Comparison of ENCODE assay signal across 11 cellular contexts in genomic region chr22:38757464-38757757, GRCh38. TPM values are rescaled to one million over a fixed set of nuclear protein-coding genes. Genes with fewer than 3 reads are reported as not detected.
DNase-seq lines count a peak whose midpoint lies in the region; ATAC-seq and TF ChIP-seq lines count a peak whose summit lies in the region.
"Had no signal": no experiment of that assay in that cellular context is flagged by ENCODE, and none has a peak within 500 bp of the region (broad histone marks: within the 10 kb centered on the region; RNA-seq: fewer than 3 reads in every experiment).

No MANE protein-coding gene starts in this region.

- no peak for TF ChIP-seq CTCF in SU-DHL-6 (IDR thresholded peaks at IDR 0.05; ENCODE audit: insufficient read depth, low read length, poor library complexity, severe bottlenecking)

- H3K4me2 ChIP-seq in SU-DHL-6 (ENCODE audit: low read depth, low read length, poor library complexity, severe bottlenecking) = peak overlapping the region; percentile 81

- H3K9ac ChIP-seq in SU-DHL-6 (ENCODE audit: low read length) = peak overlapping the region; percentile 84; the same call in 1 of the 2 replicates

- no peak overlapping the region for H3K27ac ChIP-seq in SU-DHL-6 (ENCODE audit: low read depth, low read length)
- no peak overlapping the region for H3K27ac ChIP-seq in thymus (ENCODE audit: low read depth)
- H3K27ac ChIP-seq: suprapubic skin had no signal

- no peaks in the 10 kb centered on the region for H3K9me2 ChIP-seq in SU-DHL-6 (replicated peaks; ENCODE audit: insufficient read depth, low read length)

- H3K4me3 Mint-ChIP-seq in activated T-cell treated with anti-CD3 and anti-CD28 coated beads, Interleukin-2, amount 50 U/mL, for 24 hours = peak overlapping the region; percentile 88
- H3K4me3 Mint-ChIP-seq in immature natural killer cell = peak overlapping the region; percentile 89 to 92 (median 92)

- peaks cover 18% of the 10 kb centered on the region for H3F3A ChIP-seq in SU-DHL-6 (ENCODE audit: insufficient read depth)

- peaks cover 48% of the 10 kb centered on the region for H3K4me1 Mint-ChIP-seq in activated T-cell treated with anti-CD3 and anti-CD28 coated beads, Interleukin-2, amount 50 U/mL, for 24 hours (ENCODE audit: low read depth)
- H3K4me1 Mint-ChIP-seq in immature natural killer cell = peaks cover 44 to 64% of the 10 kb centered on the region in 2 donors

- no peaks in the 10 kb centered on the region for H3K36me3 ChIP-seq in SU-DHL-6 (ENCODE audit: low read length)
- H3K36me3 ChIP-seq in thymus (ENCODE audit: control insufficient read depth, insufficient read depth) = peaks cover 2% of the 10 kb centered on the region

- peaks cover 28% of the 10 kb centered on the region for H3K36me3 Mint-ChIP-seq in activated T-cell treated with anti-CD3 and anti-CD28 coated beads, Interleukin-2, amount 50 U/mL, for 24 hours (ENCODE audit: low read depth)
- peaks cover 14 to 23% (median 19%) of the 10 kb centered on the region in 3 donors for H3K36me3 Mint-ChIP-seq in immature natural killer cell

- H3K4me1 ChIP-seq in thymus (ENCODE audit: control insufficient read depth, insufficient read depth, low read length) = peaks cover 58% of the 10 kb centered on the region

- H3K9me3 ChIP-seq in SU-DHL-6 (ENCODE audit: insufficient read depth, low read length) (no peaks in the 10 kb centered on the region), thymus (ENCODE audit: control insufficient read depth) (no peaks in the 10 kb centered on the region)
- H3K9me3 ChIP-seq: suprapubic skin had no signal

- no peak for DNase-seq in activated T-cell treated with anti-CD3 and anti-CD28 coated beads, Interleukin-2, amount 50 U/mL, for 24 hours
- DNase-seq in activated T-cell treated with anti-CD3 and anti-CD28 coated beads, Interleukin-2, amount 50 U/mL, for 48 hours = no peak
- DNase-seq in immature natural killer cell = no peak
- DNase-seq in NCI-H526 (lab: John Stamatoyannopoulos, UW) = no peak
- no peak for DNase-seq in KG1 (lab: John Stamatoyannopoulos, UW)
- DNase-seq: NCI-H1436 treated with DMSO at 0.1 percent for 48 hours had no signal

- 65% methylated on average over 4 of the region's 4 CpGs for WGBS in thymus

- no peaks in the 10 kb centered on the region for H4K20me1 ChIP-seq in SU-DHL-6 (ENCODE audit: low read depth, low read length)

- no peaks in the 10 kb centered on the region for H3K27me3 ChIP-seq in SU-DHL-6 (ENCODE audit: low read length)
- no peaks in the 10 kb centered on the region for H3K27me3 ChIP-seq in thymus (ENCODE audit: control insufficient read depth, insufficient read depth)
- H3K27me3 ChIP-seq: suprapubic skin had no signal

- H3K27ac Mint-ChIP-seq in activated T-cell treated with anti-CD3 and anti-CD28 coated beads, Interleukin-2, amount 50 U/mL, for 24 hours = peak overlapping the region; percentile 53
- H3K27ac Mint-ChIP-seq in immature natural killer cell = peak overlapping the region in 5 of 6 donors; percentile 78 to 96 (median 92)

- H3K4me3 ChIP-seq in SU-DHL-6 (ENCODE audit: insufficient read depth, low read length, poor library complexity, severe bottlenecking) = no peak overlapping the region
- peak overlapping the region; percentile 86 for H3K4me3 ChIP-seq in thymus (ENCODE audit: low read length)

- H2AFZ ChIP-seq in SU-DHL-6 (ENCODE audit: low read depth, low read length, severe bottlenecking) = no peak overlapping the region

- no peaks in the 10 kb centered on the region for H3K27me3 Mint-ChIP-seq in activated T-cell treated with anti-CD3 and anti-CD28 coated beads, Interleukin-2, amount 50 U/mL, for 24 hours
- H3K27me3 Mint-ChIP-seq in immature natural killer cell (ENCODE audit: low read depth in 3 of 3) = peaks cover 5 to 15% (median 12%) of the 10 kb centered on the region in 3 donors

- peaks cover 28% of the 10 kb centered on the region for H3K79me2 ChIP-seq in SU-DHL-6 (ENCODE audit: insufficient read depth, low read length)

- H3K9me3 Mint-ChIP-seq in activated T-cell treated with anti-CD3 and anti-CD28 coated beads, Interleukin-2, amount 50 U/mL, for 24 hours = no peaks in the 10 kb centered on the region
- no peaks in the 10 kb centered on the region for H3K9me3 Mint-ChIP-seq in immature natural killer cell

- ATAC-seq in HG02970 (IDR thresholded peaks at IDR 0.05; ENCODE audit: low FRiP score, unreplicated experiment) = no peak
- ATAC-seq: SK-N-SH treated with all-trans-retinoic acid at 6 μM for 48 hours had no signal

RNA-seq across cellular contexts. Expression of gene SUN2, which starts 1.6 kb away (rescaled TPM):
- 100 to 1,000 TPM; 444 to 668 (median 473) TPM for polyA plus RNA-seq in immature natural killer cell
- 64.9 TPM for polyA plus RNA-seq in thymus

RNA-seq across cellular contexts. Expression of gene DNAL4, which starts 36.5 kb away (rescaled TPM):
- 10 to 100 TPM; 16.7 to 16.9 (median 16.8) TPM for polyA plus RNA-seq in immature natural killer cell
- 19.6 TPM for polyA plus RNA-seq in thymus

RNA-seq across cellular contexts. Expression of gene GTPBP1, which starts 51.7 kb away (rescaled TPM):
- polyA plus RNA-seq in immature natural killer cell (10 to 100 TPM; 13.0 to 35.5 (median 15.4) TPM), thymus (16.2 TPM)

RNA-seq across cellular contexts. Expression of gene JOSD1, which starts 56.7 kb away (rescaled TPM):
- 10 to 100 TPM; 10.6 to 17.9 (median 11.2) TPM for polyA plus RNA-seq in immature natural killer cell
- polyA plus RNA-seq in thymus = 27.8 TPM
